ENCODE assay signal across 8 cellular contexts in genomic region chr6:52284460-52285173, GRCh38.
A peak's percentile ranks its signal among the peaks of the same experiment; 100 is the strongest.
DNase-seq lines count a peak whose midpoint lies in the region; ATAC-seq and FAIRE-seq lines count a peak whose summit lies in the region.

MCM3 (minus strand) TSS chr6:52284742; CDS start chr6:52284674, 68 bp downstream.

- peak; percentile 99 for FAIRE-seq in islet of Langerhans (lab: Jason Lieb, UNC)

- DNase-seq in AG08396 (ENCODE audit: low spot score), result peak; percentile 97
- DNase-seq in NCI-H345 treated with DMSO at 0.1 percent for 48 hours (lab: John Stamatoyannopoulos, UW; ENCODE audit: unreplicated experiment), result peak; percentile 98
- peak; percentile 78 to 87 (median 86) for DNase-seq in activated CD4-positive, CD25-positive, alpha-beta regulatory T cell (lab: John Stamatoyannopoulos, UW)
- DNase-seq in cerebellar cortex (ENCODE audit: low spot score), result peak; percentile 100
- peak; percentile 84 for DNase-seq in stimulated activated CD4-positive, alpha-beta T cell treated with anti-CD3 and anti-CD28 coated beads, Interleukin-12 subunit alpha, Interleukin-12 subunit beta, amount 100 ng/mL, for 4 hours

- ATAC-seq in GM19023 (IDR thresholded peaks at IDR 0.05; ENCODE audit: unreplicated experiment) (peak; percentile 98), HG03280 (IDR thresholded peaks at IDR 0.05; ENCODE audit: unreplicated experiment) (peak; percentile 98)

Comparison
In these comparisons a context has a peak if more than half of its experiments do, and no peak if none do; other contexts are left out.
1. Peak in every context shown above with its lines: DNase-seq and ATAC-seq.